In the genomic region with DNA sequence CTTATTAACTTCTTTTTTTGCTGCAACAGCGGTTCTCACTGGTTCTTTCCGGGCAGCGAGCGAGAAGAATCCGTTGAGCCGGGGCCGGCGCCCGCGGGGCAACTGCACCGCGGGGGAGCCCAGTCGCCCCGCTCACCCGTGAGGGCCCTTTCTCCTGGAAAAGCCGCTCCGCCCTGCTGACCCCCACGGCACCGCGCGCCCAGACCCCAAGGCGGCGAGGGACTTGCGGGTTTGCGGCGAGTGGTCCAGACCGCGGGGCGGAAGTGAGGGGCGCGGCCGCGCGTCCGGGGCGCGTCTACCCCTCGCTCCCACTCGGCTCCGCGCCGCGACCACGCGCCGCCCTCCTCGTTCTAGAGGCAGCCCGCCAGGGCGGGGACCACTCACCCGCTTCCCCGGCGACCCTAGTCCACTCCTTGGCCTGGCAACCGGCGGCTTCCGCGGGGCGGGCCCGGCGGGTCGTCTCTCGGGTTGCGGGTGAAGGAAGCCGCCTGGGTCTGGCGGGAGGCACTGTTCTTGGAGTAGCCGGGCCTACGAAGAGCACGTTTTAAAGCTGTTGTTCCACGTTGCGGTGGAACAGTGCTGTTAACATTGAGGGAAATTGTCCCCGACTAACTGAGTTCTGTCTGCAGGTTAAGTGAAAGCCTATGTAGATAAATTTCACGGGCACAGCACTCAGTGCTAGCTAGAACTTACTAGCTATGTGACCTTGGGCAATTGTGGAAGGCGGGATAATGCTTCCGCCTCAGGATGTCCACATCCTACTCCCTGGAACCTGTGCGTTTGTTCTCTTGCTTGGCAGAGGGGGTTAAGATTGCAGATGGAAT, we compare ENCODE assay signal across 8 cellular contexts. TPM values are rescaled to one million over a fixed set of nuclear protein-coding genes. Genes with fewer than 3 reads are reported as not detected.
DNase-seq lines count a peak whose midpoint lies in the region; ATAC-seq lines count a peak whose summit lies in the region.

A gene with protein sequence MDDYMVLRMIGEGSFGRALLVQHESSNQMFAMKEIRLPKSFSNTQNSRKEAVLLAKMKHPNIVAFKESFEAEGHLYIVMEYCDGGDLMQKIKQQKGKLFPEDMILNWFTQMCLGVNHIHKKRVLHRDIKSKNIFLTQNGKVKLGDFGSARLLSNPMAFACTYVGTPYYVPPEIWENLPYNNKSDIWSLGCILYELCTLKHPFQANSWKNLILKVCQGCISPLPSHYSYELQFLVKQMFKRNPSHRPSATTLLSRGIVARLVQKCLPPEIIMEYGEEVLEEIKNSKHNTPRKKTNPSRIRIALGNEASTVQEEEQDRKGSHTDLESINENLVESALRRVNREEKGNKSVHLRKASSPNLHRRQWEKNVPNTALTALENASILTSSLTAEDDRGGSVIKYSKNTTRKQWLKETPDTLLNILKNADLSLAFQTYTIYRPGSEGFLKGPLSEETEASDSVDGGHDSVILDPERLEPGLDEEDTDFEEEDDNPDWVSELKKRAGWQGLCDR (minus strand): TSS at position 439 of the 824 bp plus-strand sequence. CDS start 3,406 bp downstream, outside the sequence.

- H3K9me3 Mint-ChIP-seq in dendritic cell treated with granulocyte-macrophage colony-stimulating factor and Interleukin-4, amounts not matched to agents 40 ng/mL and 50 ng/mL, for 4 days: no peaks in the 10 kb centered on the region

- peaks cover 72% of the 10 kb centered on the region for H3K4me1 Mint-ChIP-seq in dendritic cell treated with granulocyte-macrophage colony-stimulating factor and Interleukin-4, amounts not matched to agents 40 ng/mL and 50 ng/mL, for 4 days (ENCODE audit: low read depth)

- peak within 1 kb of the TSS; percentile 83 for H3K4me3 Mint-ChIP-seq in dendritic cell treated with granulocyte-macrophage colony-stimulating factor and Interleukin-4, amounts not matched to agents 40 ng/mL and 50 ng/mL, for 4 days

- intact Hi-C loops in dendritic cell treated with granulocyte-macrophage colony-stimulating factor and Interleukin-4, amounts not matched to agents 40 ng/mL and 50 ng/mL, for 4 days (cut with micrococcal nuclease): loop anchor here (2.0 kb wide), 1 partner anchor 35 kb away; no protein-coding TSS in a partner anchor
- intact Hi-C loops in left colon (cut with DNase I, micrococcal nuclease): no loop called here

- DNase-seq in A172 (ENCODE audit: low spot score) (peak; percentile 24), NCI-H2196 treated with DMSO at 0.1 percent for 48 hours (lab: John Stamatoyannopoulos, UW; ENCODE audit: unreplicated experiment) (peak; percentile 1), left colon (peak; percentile 76 to 78)
- peak; percentile 71 for DNase-seq in activated CD4-positive, alpha-beta T cell treated with anti-CD3 and anti-CD28 coated beads for 48 hours
- peak; percentile 31 to 48 for DNase-seq in stimulated activated CD4-positive, alpha-beta T cell treated with anti-CD3 and anti-CD28 coated beads, Interleukin-1b, Interleukin-23, amount 100 ng/mL, for 4 hours (ENCODE audit: low read depth in 2 of 2)

- H3K27ac Mint-ChIP-seq in dendritic cell treated with granulocyte-macrophage colony-stimulating factor and Interleukin-4, amounts not matched to agents 40 ng/mL and 50 ng/mL, for 4 days: peak within 1 kb of the TSS; percentile 99

- peaks cover 55% of the 10 kb centered on the region for H3K36me3 Mint-ChIP-seq in dendritic cell treated with granulocyte-macrophage colony-stimulating factor and Interleukin-4, amounts not matched to agents 40 ng/mL and 50 ng/mL, for 4 days (ENCODE audit: low read depth)

- no peaks in the 10 kb centered on the region for H3K27me3 Mint-ChIP-seq in dendritic cell treated with granulocyte-macrophage colony-stimulating factor and Interleukin-4, amounts not matched to agents 40 ng/mL and 50 ng/mL, for 4 days

- peak; percentile 65 for ATAC-seq in GM18519 (IDR thresholded peaks at IDR 0.05; ENCODE audit: low FRiP score, unreplicated experiment)
- peak; percentile 88 for ATAC-seq in HG03025 (IDR thresholded peaks at IDR 0.05; ENCODE audit: low FRiP score, unreplicated experiment)
- peak; percentile 62 for ATAC-seq in left colon

RNA-seq across cellular contexts. Expression of the gene that starts here (rescaled TPM):
- total RNA-seq in A172 (2014; rRNA removed; shearing (Covaris generic)): 3.3 and 11.4 TPM in 2 replicates
- total RNA-seq in left colon: 10 to 100 TPM; 32.6 to 35.4 TPM

Comparison
In these comparisons a context has a peak if more than half of its experiments do, and no peak if none do; other contexts are left out.
1. Peak in every context shown above with its lines: DNase-seq and ATAC-seq.
2. DNase-seq: peak in every context shown above with its lines; median percentile 77 in left colon; 71 in activated CD4-positive, alpha-beta T cell treated with anti-CD3 and anti-CD28 coated beads for 48 hours; 40 in stimulated activated CD4-positive, alpha-beta T cell treated with anti-CD3 and anti-CD28 coated beads, Interleukin-1b, Interleukin-23, amount 100 ng/mL, for 4 hours; 24 in A172; 1 in NCI-H2196 treated with DMSO at 0.1 percent for 48 hours.